In the genomic region with DNA sequence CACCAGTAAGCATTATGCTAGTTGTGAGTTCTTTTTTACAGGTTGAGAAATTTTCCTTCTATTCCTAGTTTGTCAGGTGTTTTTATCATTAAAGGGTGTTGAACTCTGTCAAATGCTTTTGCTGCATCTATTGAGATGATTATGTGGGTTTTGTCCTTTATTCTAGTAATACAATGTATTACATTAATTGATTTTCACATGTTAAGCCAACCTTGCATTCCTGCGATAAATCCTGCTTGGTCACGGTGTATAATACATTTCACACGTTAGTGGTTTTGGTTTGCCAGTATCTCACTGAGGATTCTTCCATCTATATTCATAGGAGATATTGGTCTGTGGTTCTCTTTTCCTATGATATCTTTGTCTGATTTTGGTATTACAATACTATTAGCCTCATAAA, we compare ENCODE assay signal across 28 cellular contexts.
"Had no signal": no experiment of that assay in that cellular context is flagged by ENCODE, and none has a peak within 500 bp of the region (broad histone marks: within the 10 kb centered on the region; RNA-seq: fewer than 3 reads in every experiment).

No MANE protein-coding gene starts in this region.

- H3K4me3 ChIP-seq: colonic mucosa, coronary artery, dorsolateral prefrontal cortex, esophagus muscularis mucosa, esophagus squamous epithelium, gastrocnemius medialis, gastroesophageal sphincter, heart left ventricle, heart right ventricle, hepatocyte had no signal

- H3K27ac ChIP-seq: colonic mucosa, coronary artery, dorsolateral prefrontal cortex, epithelial cell of prostate, esophagus muscularis mucosa, esophagus squamous epithelium, foreskin keratinocyte, gastrocnemius medialis, gastroesophageal sphincter, heart left ventricle, heart right ventricle, hepatocyte had no signal

- H3K9me3 ChIP-seq: colonic mucosa, gastrocnemius medialis had no signal

- H3K4me1 ChIP-seq: colonic mucosa, esophagus muscularis mucosa, esophagus squamous epithelium, foreskin keratinocyte, gastrocnemius medialis, gastroesophageal sphincter had no signal

- FAIRE-seq: endometrium, endothelial cell of umbilical vein, frontal cortex had no signal

- ATAC-seq: effector memory CD8-positive, alpha-beta T cell; esophagus mucosa; foreskin keratinocyte; gastrocnemius medialis; gastroesophageal sphincter; heart left ventricle; heart right ventricle had no signal

- H2AFZ ChIP-seq: hepatocyte had no signal

- H3K4me2 ChIP-seq: hepatocyte had no signal

- H3K27me3 ChIP-seq: colonic mucosa, dorsolateral prefrontal cortex, esophagus muscularis mucosa, esophagus squamous epithelium, foreskin keratinocyte, gastrocnemius medialis, gastroesophageal sphincter, heart left ventricle, hepatocyte had no signal

- H3K36me3 ChIP-seq: colonic mucosa, esophagus muscularis mucosa, esophagus squamous epithelium, gastrocnemius medialis, gastroesophageal sphincter, heart left ventricle, heart right ventricle had no signal

- H3K79me2 ChIP-seq: hepatocyte had no signal

- DNase-seq: colonic mucosa; cortex of kidney; dermis blood vessel endothelial cell; dorsolateral prefrontal cortex; effector CD4-positive, alpha-beta T cell; effector CD8-positive, alpha-beta T cell; effector memory CD4-positive, alpha-beta T cell; effector memory CD8-positive, alpha-beta T cell; endodermal cell; erythroblast; esophagus squamous epithelium; foreskin fibroblast; foreskin keratinocyte; foreskin melanocyte; gastrocnemius medialis; glutamatergic neuron; head of caudate nucleus; heart left ventricle; heart right ventricle had no signal
